In genomic region chr9:130313103-130313858, GRCh38 we compare ENCODE assay signal across 28 cellular contexts. TPM values are rescaled to one million over a fixed set of nuclear protein-coding genes. Genes with fewer than 3 reads are reported as not detected.
A peak's percentile ranks its signal among the peaks of the same experiment; 100 is the strongest.
DNase-seq lines count a peak whose midpoint lies in the region; ATAC-seq and TF ChIP-seq lines count a peak whose summit lies in the region.
"Had no signal": no experiment of that assay in that cellular context is flagged by ENCODE, and none has a peak within 500 bp of the region (broad histone marks: within the 10 kb centered on the region; RNA-seq: fewer than 3 reads in every experiment).

No MANE protein-coding gene starts in this region.

- no peaks in the 10 kb centered on the region for H3K36me3 Mint-ChIP-seq in CD14-positive monocyte
- H3K36me3 Mint-ChIP-seq: activated naive CD8-positive, alpha-beta T cell treated with anti-CD3 and anti-CD28 coated beads for 36 hours; CD8-positive, alpha-beta memory T cell had no signal

- H3K27ac ChIP-seq in left ventricle myocardium inferior (replicated peaks), result no peak overlapping the region
- peak overlapping the region; percentile 12; the same call in 1 of the 2 replicates for H3K27ac ChIP-seq in SJCRH30
- H3K27ac ChIP-seq in sigmoid colon, result peak overlapping the region in 3 of 4 donors; percentile 5 to 77 (median 53)
- H3K27ac ChIP-seq: skin epidermis had no signal

- no peaks in the 10 kb centered on the region for H3K9me3 ChIP-seq in left ventricle myocardium inferior (replicated peaks)
- no peaks in the 10 kb centered on the region for H3K9me3 ChIP-seq in SJCRH30 (replicated peaks)
- no peaks in the 10 kb centered on the region for H3K9me3 ChIP-seq in sigmoid colon
- H3K9me3 ChIP-seq: heart right ventricle had no signal

- no peak for TF ChIP-seq POLR2A in sigmoid colon (IDR thresholded peaks at IDR 0.05)

- no peaks in the 10 kb centered on the region for H3K4me1 Mint-ChIP-seq in CD14-positive monocyte
- H3K4me1 Mint-ChIP-seq: activated CD4-positive, alpha-beta memory T cell treated with anti-CD3 and anti-CD28 coated beads, Interleukin-2, amount 10 ng/mL, durations not matched to agents 7 days and 5 days; CD8-positive, alpha-beta memory T cell had no signal

- 62 to 82% methylated on average over 16 of the region's 16 CpGs for WGBS in sigmoid colon, 2 donors

- H3K27ac Mint-ChIP-seq in CD14-positive monocyte, result peak overlapping the region in 1 of 7 donors; percentile 19
- H3K27ac Mint-ChIP-seq: activated CD4-positive, alpha-beta memory T cell treated with anti-CD3 and anti-CD28 coated beads, Interleukin-2, amount 10 ng/mL, durations not matched to agents 7 days and 5 days; activated naive CD8-positive, alpha-beta T cell treated with anti-CD3 and anti-CD28 coated beads for 36 hours; CD8-positive, alpha-beta memory T cell had no signal

- ATAC-seq in Right ventricle myocardium inferior, result peak; percentile 20
- ATAC-seq: activated CD4-positive, CD25-positive, alpha-beta regulatory T cell treated with anti-CD3 and anti-CD28 coated beads, Interleukin-2, amount 50 U/mL, for 24 hours had no signal

- no peak for TF ChIP-seq EP300 in sigmoid colon (IDR thresholded peaks at IDR 0.05)

- peaks cover 5 to 10% (median 8%) of the 10 kb centered on the region in 3 donors for H3K27me3 Mint-ChIP-seq in CD14-positive monocyte (ENCODE audit: low read depth in 3 of 3)

- DNase-seq in Right ventricle myocardium inferior (ENCODE audit: missing footprints) (peak; percentile 60), left ventricle myocardium inferior (no peak), SJCRH30 (no peak), kidney tubule cell (ENCODE audit: low spot score) (peak; percentile 30), sigmoid colon (no peak), RKO (ENCODE audit: low spot score) (no peak), CD14-positive monocyte (ENCODE audit: low spot score) (no peak), KBM-7 (no peak)
- DNase-seq: activated CD4-positive, alpha-beta memory T cell treated with anti-CD3 and anti-CD28 coated beads, Interleukin-2, amount 10 ng/mL, durations not matched to agents 7 days and 5 days; activated effector memory CD4-positive, alpha-beta T cell treated with Interleukin-2 at 50 U/mL for 16 hours; activated naive CD8-positive, alpha-beta T cell treated with anti-CD3 and anti-CD28 coated beads for 36 hours; AML-193; CD8-positive, alpha-beta memory T cell; DMS53; effector CD4-positive, alpha-beta T cell; foreskin fibroblast; GDM1; heart right ventricle; NCI-H1048; NCI-H187; NCI-H226; NCI-H748 treated with DMSO at 0.1 percent for 48 hours; SIG-M5; stimulated activated CD4-positive, alpha-beta T cell treated with anti-CD3 and anti-CD28 coated beads, Interleukin-1b, Interleukin-23, amount 100 ng/mL, for 48 hours had no signal

- H3K4me3 ChIP-seq in left ventricle myocardium inferior (no peak overlapping the region), SJCRH30 (no peak overlapping the region), sigmoid colon (no peak overlapping the region)
- H3K4me3 ChIP-seq: heart right ventricle, skin epidermis had no signal

- peaks cover 0 to 6% (median 0%) of the 10 kb centered on the region in 7 donors for H3K9me3 Mint-ChIP-seq in CD14-positive monocyte
- H3K9me3 Mint-ChIP-seq: activated CD4-positive, alpha-beta memory T cell treated with anti-CD3 and anti-CD28 coated beads, Interleukin-2, amount 10 ng/mL, durations not matched to agents 7 days and 5 days; activated naive CD8-positive, alpha-beta T cell treated with anti-CD3 and anti-CD28 coated beads for 36 hours; CD8-positive, alpha-beta memory T cell; neural crest cell had no signal

- intact Hi-C loops in Right ventricle myocardium inferior (cut with DNase I) (no loop called here), left ventricle myocardium inferior (cut with micrococcal nuclease) (no loop called here), sigmoid colon (cut with DNase I) (no loop called here), CD14-positive monocyte (cut with micrococcal nuclease) (no loop called here)

- TF ChIP-seq CTCF in left ventricle myocardium inferior (IDR thresholded peaks at IDR 0.05; ENCODE audit: borderline replicate concordance) (no peak), sigmoid colon (IDR thresholded peaks at IDR 0.05) (no peak), CD14-positive monocyte (IDR thresholded peaks at IDR 0.05) (no peak)

- H3K36me3 ChIP-seq in left ventricle myocardium inferior (no peaks in the 10 kb centered on the region), SJCRH30 (no peaks in the 10 kb centered on the region), sigmoid colon (peaks cover 0 to 23% (median 8%) of the 10 kb centered on the region in 4 donors)

- peaks cover 20% of the 10 kb centered on the region for H3K4me1 ChIP-seq in left ventricle myocardium inferior
- peaks cover 45% of the 10 kb centered on the region for H3K4me1 ChIP-seq in SJCRH30
- peaks cover 0 to 55% (median 36%) of the 10 kb centered on the region in 4 donors for H3K4me1 ChIP-seq in sigmoid colon

- in situ Hi-C loops in KBM-7 (cut with MboI; ENCODE audit: low pct_unique_long_range_greater_than_20kb, low sequenced_read_pairs), result no loop called here

- H3K27me3 ChIP-seq in left ventricle myocardium inferior (ENCODE audit: low read depth) (no peaks in the 10 kb centered on the region), SJCRH30 (no peaks in the 10 kb centered on the region), sigmoid colon (no peaks in the 10 kb centered on the region)
- H3K27me3 ChIP-seq: heart right ventricle had no signal

- H3K4me3 Mint-ChIP-seq in CD14-positive monocyte, result no peak overlapping the region
- H3K4me3 Mint-ChIP-seq: activated CD4-positive, alpha-beta memory T cell treated with anti-CD3 and anti-CD28 coated beads, Interleukin-2, amount 10 ng/mL, durations not matched to agents 7 days and 5 days; activated naive CD8-positive, alpha-beta T cell treated with anti-CD3 and anti-CD28 coated beads for 36 hours; CD8-positive, alpha-beta memory T cell; neural crest cell had no signal

RNA-seq across cellular contexts. Expression of gene HMCN2, which starts 47.7 kb away (rescaled TPM):
- total RNA-seq in Right ventricle myocardium inferior, result 5.7 TPM
- total RNA-seq in left ventricle myocardium inferior, result 5.5 TPM
- 5.6 and 5.8 TPM in 2 replicates for total RNA-seq in SJCRH30 (2014; rRNA removed; shearing (Covaris generic))
- total RNA-seq in sigmoid colon, result 100 to 1,000 TPM in 1 of 4 donors, 10 to 100 TPM in 2, 1 to 10 TPM in 1; 8.2 to 106 (median 35.7) TPM
- polyA plus RNA-seq in sigmoid colon, result 10 to 100 TPM in 1 of 3 donors, 1 to 10 TPM in 2; 3.6 to 44.0 (median 6.0) TPM
- polyA plus RNA-seq in CD14-positive monocyte, result not detected
- total RNA-seq: activated CD4-positive, alpha-beta memory T cell treated with anti-CD3 and anti-CD28 coated beads, Interleukin-2, amount 10 ng/mL, durations not matched to agents 7 days and 5 days; activated naive CD8-positive, alpha-beta T cell treated with anti-CD3 and anti-CD28 coated beads for 36 hours; CD8-positive, alpha-beta memory T cell; mononuclear cell; neural crest cell had no signal
- polyA plus RNA-seq: CD8-positive, alpha-beta memory T cell had no signal

Comparison
In these comparisons a context has a peak if more than half of its experiments do, and no peak if none do; other contexts are left out.
1. DNase-seq: peak in Right ventricle myocardium inferior (single experiment) and kidney tubule cell (single experiment); none in left ventricle myocardium inferior (single experiment), SJCRH30 (0 of 2), sigmoid colon (single experiment), RKO (single experiment), CD14-positive monocyte (single experiment) and KBM-7 (single experiment).